In genomic region chr22:50039669-50040458, GRCh38 we compare ENCODE assay signal across 2 cellular contexts.
A peak's percentile ranks its signal among the peaks of the same experiment; 100 is the strongest.
TF ChIP-seq lines count a peak whose summit lies in the region.

No MANE protein-coding gene starts in this region.

TF ChIP-seq in GM12891, 5 proteins besides CTCF, POLR2A, EP300 and RAD21:
- TF ChIP-seq SPI1 (IDR thresholded peaks at IDR 0.05; ENCODE audit: low read depth, low read length) (no peak), TAF1 (IDR thresholded peaks at IDR 0.05; ENCODE audit: low read depth, low read length) (no peak), POLR2AphosphoS5 (IDR thresholded peaks at IDR 0.05; ENCODE audit: low read depth, low read length) (no peak), PAX5 (IDR thresholded peaks at IDR 0.05; ENCODE audit: insufficient read depth, low read length, severe bottlenecking) (no peak), POU2F2 (IDR thresholded peaks at IDR 0.05; ENCODE audit: low read depth, low read length) (no peak)

TF ChIP-seq in endothelial cell of umbilical vein, 7 proteins besides CTCF, POLR2A, EP300 and RAD21:
- TF ChIP-seq, protein P1, sequence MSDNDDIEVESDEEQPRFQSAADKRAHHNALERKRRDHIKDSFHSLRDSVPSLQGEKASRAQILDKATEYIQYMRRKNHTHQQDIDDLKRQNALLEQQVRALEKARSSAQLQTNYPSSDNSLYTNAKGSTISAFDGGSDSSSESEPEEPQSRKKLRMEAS (IDR thresholded peaks at IDR 0.05; ENCODE audit: insufficient read depth, insufficient read length), result peak; percentile 12
- no peak for TF ChIP-seq MYC (IDR thresholded peaks at IDR 0.05; ENCODE audit: low read depth, low read length)
- no peak for TF ChIP-seq POLR2AphosphoS5 (IDR thresholded peaks at IDR 0.05; ENCODE audit: insufficient read depth, low read depth, low read length)
- TF ChIP-seq JUN (IDR thresholded peaks at IDR 0.05; ENCODE audit: borderline replicate concordance, insufficient read depth, insufficient read length, low read depth), result no peak
